In the genomic region with DNA sequence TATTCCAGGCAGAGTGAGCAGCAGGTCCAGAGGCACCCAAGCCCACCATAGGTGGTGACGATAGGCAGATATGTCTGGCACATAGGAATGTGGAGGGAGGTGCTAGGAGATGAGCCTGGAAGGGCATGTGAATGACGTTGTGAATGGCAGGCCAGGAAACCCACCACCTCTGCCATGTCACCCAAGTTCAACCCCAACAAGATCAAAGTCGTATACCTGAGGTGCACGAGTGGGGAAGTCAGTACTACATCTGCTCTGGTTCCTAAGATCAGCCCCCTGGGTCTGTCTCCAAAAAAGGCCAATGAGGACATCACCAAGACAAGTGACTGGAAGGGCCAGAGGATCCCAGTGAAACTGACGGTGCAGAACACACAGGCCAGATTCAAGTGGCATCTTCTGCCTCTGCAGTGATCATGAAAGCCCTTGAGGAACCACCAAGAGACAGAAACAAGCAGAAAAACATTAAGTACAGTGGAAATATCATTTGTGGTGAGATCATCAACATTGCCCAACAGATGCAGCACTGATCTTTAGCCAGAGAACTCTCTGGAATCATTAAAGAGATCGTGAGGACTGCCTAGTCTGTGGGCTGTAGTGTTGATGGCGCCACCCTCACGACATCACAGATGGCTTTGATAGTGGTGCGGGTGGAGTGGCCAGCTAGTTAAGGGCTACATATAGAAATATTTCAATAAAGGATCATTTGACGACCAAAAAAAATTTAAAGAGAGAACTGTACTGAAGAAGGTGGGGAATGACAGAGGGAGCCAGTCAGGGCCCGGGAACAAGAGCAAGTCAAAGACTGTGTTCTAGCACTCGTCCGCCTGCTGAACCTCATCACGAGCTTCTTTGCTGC, we compare ENCODE assay signal across 12 cellular contexts.
DNase-seq lines count a peak whose midpoint lies in the region; TF ChIP-seq lines count a peak whose summit lies in the region.
"Had no signal": no experiment of that assay in that cellular context is flagged by ENCODE, and none has a peak within 500 bp of the region (broad histone marks: within the 10 kb centered on the region; RNA-seq: fewer than 3 reads in every experiment).

No MANE protein-coding gene starts in this region.

- H3K27me3 ChIP-seq in left ventricle myocardium inferior (ENCODE audit: low read depth) (no peaks in the 10 kb centered on the region), skeletal muscle tissue (ENCODE audit: control insufficient read depth in 3 of 3, insufficient read depth in 3 of 3, low read length in 3 of 3) (no peaks in the 10 kb centered on the region)
- H3K27me3 ChIP-seq: right lobe of liver had no signal

- no peak for TF ChIP-seq CTCF in brain (conservative IDR thresholded peaks at IDR 0.05)
- TF ChIP-seq CTCF in left ventricle myocardium inferior (IDR thresholded peaks at IDR 0.05; ENCODE audit: borderline replicate concordance): no peak

- peaks cover 65% of the 10 kb centered on the region for H3K4me1 Mint-ChIP-seq in brain

- H3K4me1 ChIP-seq in left ventricle myocardium inferior: peaks cover 34% of the 10 kb centered on the region
- H3K4me1 ChIP-seq in skeletal muscle tissue (ENCODE audit: control insufficient read depth in 3 of 3, insufficient read depth in 3 of 3, low read length in 3 of 3): peaks cover 9 to 41% (median 20%) of the 10 kb centered on the region in 3 donors
- H3K4me1 ChIP-seq: right lobe of liver had no signal

- peak overlapping the region; percentile 27 for H3K27ac ChIP-seq in left ventricle myocardium inferior (replicated peaks)
- peak overlapping the region; percentile 80 for H3K27ac ChIP-seq in skeletal muscle tissue (ENCODE audit: low read depth, low read length)
- H3K27ac ChIP-seq: right lobe of liver had no signal

- no peak overlapping the region for H3K4me3 Mint-ChIP-seq in brain
- H3K4me3 Mint-ChIP-seq: activated T-helper 1 cell treated with anti-CD3 and anti-CD28 coated beads, Interleukin-12 subunit alpha, Interleukin-12 subunit beta, Interleukin-2, Interleukin-4 antibody, amounts not matched to agents 30 ng/mL and 10 ng/mL and 1 ng/mL, durations not matched to agents 14 hours and 24 hours and 36 hours had no signal

- peaks cover 0 to 6% (median 4%) of the 10 kb centered on the region in 5 experiments for H3K9me3 Mint-ChIP-seq in brain
- H3K9me3 Mint-ChIP-seq: activated T-helper 1 cell treated with anti-CD3 and anti-CD28 coated beads, Interleukin-12 subunit alpha, Interleukin-12 subunit beta, Interleukin-2, Interleukin-4 antibody, amounts not matched to agents 30 ng/mL and 10 ng/mL and 1 ng/mL, durations not matched to agents 14 hours and 24 hours and 36 hours had no signal

- H3K9me3 ChIP-seq in left ventricle myocardium inferior (replicated peaks) (no peaks in the 10 kb centered on the region), skeletal muscle tissue (ENCODE audit: control insufficient read depth in 3 of 3, low read length in 3 of 3) (no peaks in the 10 kb centered on the region)
- H3K9me3 ChIP-seq: right lobe of liver had no signal

- intact Hi-C loops in left ventricle myocardium inferior (cut with micrococcal nuclease): no loop called here

- no peak overlapping the region for H3K9ac ChIP-seq in skeletal muscle tissue (ENCODE audit: low read depth in 1 of 3, low read length in 3 of 3)

- H3K36me3 ChIP-seq in left ventricle myocardium inferior: no peaks in the 10 kb centered on the region
- no peaks in the 10 kb centered on the region for H3K36me3 ChIP-seq in skeletal muscle tissue (ENCODE audit: control insufficient read depth in 3 of 3, insufficient read depth in 3 of 3, low read length in 3 of 3)
- H3K36me3 ChIP-seq: right lobe of liver had no signal

- H3K36me3 Mint-ChIP-seq in brain: no peaks in the 10 kb centered on the region

- DNase-seq in GM04504 (ENCODE audit: low read depth) (peak; percentile 82), left ventricle myocardium inferior (no peak), NCI-H1436 (lab: John Stamatoyannopoulos, UW) (no peak), NCI-H146 (lab: John Stamatoyannopoulos, UW) (no peak), NCI-H1048 (lab: John Stamatoyannopoulos, UW) (no peak), DMS153 treated with DMSO at 0.1 percent for 48 hours (lab: John Stamatoyannopoulos, UW; ENCODE audit: unreplicated experiment) (no peak)
- DNase-seq: DMS79 treated with DMSO at 0.1 percent for 48 hours, NCI-H1092 treated with DMSO at 0.1 percent for 48 hours had no signal

- H3K4me3 ChIP-seq in left ventricle myocardium inferior (no peak overlapping the region), skeletal muscle tissue (ENCODE audit: low read length in 3 of 3) (no peak overlapping the region)
- H3K4me3 ChIP-seq: right lobe of liver had no signal

- peak overlapping the region in 4 of 5 experiments; percentile 60 to 99 (median 89) for H3K27ac Mint-ChIP-seq in brain
- H3K27ac Mint-ChIP-seq: activated T-helper 1 cell treated with anti-CD3 and anti-CD28 coated beads, Interleukin-12 subunit alpha, Interleukin-12 subunit beta, Interleukin-2, Interleukin-4 antibody, amounts not matched to agents 30 ng/mL and 10 ng/mL and 1 ng/mL, durations not matched to agents 14 hours and 24 hours and 36 hours had no signal

- peaks cover 5% of the 10 kb centered on the region for H3K27me3 Mint-ChIP-seq in brain
